ENCODE assay signal across 8 cellular contexts in the genomic region with DNA sequence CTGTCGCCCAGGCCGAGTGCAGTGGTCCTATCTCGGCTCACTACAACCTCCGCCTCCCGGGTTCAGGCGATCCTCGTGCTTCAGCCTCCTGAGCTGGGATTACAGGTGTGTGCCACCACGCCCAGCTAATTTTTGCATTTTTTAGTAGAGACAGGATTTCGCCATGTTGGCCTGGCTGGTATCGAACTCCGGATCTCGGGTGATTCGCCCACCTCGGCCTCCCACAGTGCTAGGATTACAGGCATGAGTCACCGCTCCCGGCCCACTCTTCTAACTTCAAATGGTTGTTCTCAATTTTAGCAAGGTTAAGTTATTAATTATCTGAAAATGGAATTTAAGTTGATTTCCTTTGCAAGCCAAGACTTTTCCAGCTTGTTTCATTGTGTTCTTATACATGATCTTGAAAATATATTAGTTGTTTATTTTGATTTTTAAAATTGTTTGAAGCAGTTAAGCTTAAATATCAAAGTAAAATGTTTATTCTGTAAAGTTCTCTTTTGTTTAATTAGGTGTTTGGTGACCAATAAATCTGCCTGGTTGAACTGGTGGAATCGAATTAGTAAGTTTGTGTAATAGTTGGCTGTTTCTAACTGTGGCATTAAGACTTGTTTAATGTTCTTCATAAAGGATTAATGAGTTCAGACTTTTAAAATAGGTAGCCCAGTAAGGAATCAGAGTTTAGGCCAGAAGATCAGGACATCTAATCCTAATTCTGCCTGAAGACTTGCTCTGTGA. TPM values are rescaled to one million over a fixed set of nuclear protein-coding genes. Genes with fewer than 3 reads are reported as not detected.
DNase-seq lines count a peak whose midpoint lies in the region; ATAC-seq and TF ChIP-seq lines count a peak whose summit lies in the region.

No MANE protein-coding gene starts in this region.

- peaks cover 37% of the 10 kb centered on the region for H3K4me1 Mint-ChIP-seq in CD4-positive, alpha-beta T cell (ENCODE audit: low read depth)
- H3K4me1 Mint-ChIP-seq in activated naive CD8-positive, alpha-beta T cell (ENCODE audit: low read depth), result peaks cover 41% of the 10 kb centered on the region

- POLR2A ChIA-PET in CD4-positive, alpha-beta T cell (lab: Charles Lee), result interaction anchor here (0.6 to 6.3 kb wide), 3 partner anchors 9 to 1364 kb away, joined by 3 to 212 read pairs (median 15); partner anchors contain the start of gene PNRC1

- no peaks in the 10 kb centered on the region for H3K27me3 ChIP-seq in CD4-positive, alpha-beta T cell (ENCODE audit: control insufficient read depth, insufficient read depth, low read length)

- H3K4me3 Mint-ChIP-seq in CD4-positive, alpha-beta T cell, result peak overlapping the region; percentile 74
- H3K4me3 Mint-ChIP-seq in activated naive CD8-positive, alpha-beta T cell, result peak overlapping the region; percentile 68

- H3K36me3 Mint-ChIP-seq in CD4-positive, alpha-beta T cell (ENCODE audit: low read depth), result peaks cover 26% of the 10 kb centered on the region
- peaks cover 11% of the 10 kb centered on the region for H3K36me3 Mint-ChIP-seq in activated naive CD8-positive, alpha-beta T cell

- no peaks in the 10 kb centered on the region for H3K9me3 Mint-ChIP-seq in CD4-positive, alpha-beta T cell
- H3K9me3 Mint-ChIP-seq in activated naive CD8-positive, alpha-beta T cell (ENCODE audit: low read depth), result no peaks in the 10 kb centered on the region

- no peak overlapping the region for H3K27ac Mint-ChIP-seq in CD4-positive, alpha-beta T cell
- H3K27ac Mint-ChIP-seq in activated naive CD8-positive, alpha-beta T cell, result peak overlapping the region; percentile 38

- no peak for DNase-seq in CD4-positive, alpha-beta T cell
- DNase-seq in M059J (ENCODE audit: low read depth) (peak; percentile 28), retinal pigment epithelial cell (ENCODE audit: low read depth) (peak; percentile 27), NCI-H1436 treated with DMSO at 0.1 percent for 48 hours (lab: John Stamatoyannopoulos, UW) (no peak)

- ATAC-seq in CD4-positive, alpha-beta T cell (ENCODE audit: poor library complexity), result no peak
- ATAC-seq in HG02610 (IDR thresholded peaks at IDR 0.05; ENCODE audit: unreplicated experiment), result no peak
- ATAC-seq in HG02623 (IDR thresholded peaks at IDR 0.05; ENCODE audit: unreplicated experiment), result no peak
- ATAC-seq in HG03565 (IDR thresholded peaks at IDR 0.05; ENCODE audit: unreplicated experiment), result no peak

- no peaks in the 10 kb centered on the region for H3K9me3 ChIP-seq in CD4-positive, alpha-beta T cell (ENCODE audit: control insufficient read depth, low read length)

- H3K4me3 ChIP-seq in retinal pigment epithelial cell (ENCODE audit: low read length), result no peak overlapping the region

- intact Hi-C loops in CD4-positive, alpha-beta T cell (cut with DNase I, micrococcal nuclease), result loop anchor here (5.0 to 10.0 kb wide), 2 partner anchors 163 to 199 kb away; no protein-coding TSS in a partner anchor

- CTCF ChIA-PET in CD4-positive, alpha-beta T cell (lab: Charles Lee), result interaction anchor here (1.7 kb wide), 1 partner anchor 166 kb away, joined by 3 read pairs; no protein-coding TSS in a partner anchor

- TF ChIP-seq CTCF in CD4-positive, alpha-beta T cell (IDR thresholded peaks at IDR 0.05), result no peak
- TF ChIP-seq CTCF in retinal pigment epithelial cell (conservative IDR thresholded peaks at IDR 0.05; ENCODE audit: low read depth, low read length), result no peak

- H3K27ac ChIP-seq in CD4-positive, alpha-beta T cell (ENCODE audit: low read depth, low read length), result no peak overlapping the region

- no peaks in the 10 kb centered on the region for H3K27me3 Mint-ChIP-seq in CD4-positive, alpha-beta T cell
- H3K27me3 Mint-ChIP-seq in activated naive CD8-positive, alpha-beta T cell, result no peaks in the 10 kb centered on the region

RNA-seq across cellular contexts. Expression of gene PM20D2, which starts 2.3 kb away (rescaled TPM):
- 1 to 10 TPM; 5.2 to 5.3 TPM for total RNA-seq in CD4-positive, alpha-beta T cell
- total RNA-seq in M059J (2014; rRNA removed; shearing (Covaris generic)), result 6.1 and 12.4 TPM in 2 replicates

RNA-seq across cellular contexts. Expression of gene SRSF12, which starts 30.3 kb away (rescaled TPM):
- total RNA-seq in CD4-positive, alpha-beta T cell, result not detected
- not detected in 2 replicates for total RNA-seq in M059J (2014; rRNA removed; shearing (Covaris generic))

Comparison
In these comparisons a context has a peak if more than half of its experiments do, and no peak if none do; other contexts are left out.
1. DNase-seq: peak in M059J (single experiment) and retinal pigment epithelial cell (single experiment); none in CD4-positive, alpha-beta T cell (0 of 10) and NCI-H1436 treated with DMSO at 0.1 percent for 48 hours (single experiment).